1 cellular context compared by ENCODE assay signal in the genomic region with DNA sequence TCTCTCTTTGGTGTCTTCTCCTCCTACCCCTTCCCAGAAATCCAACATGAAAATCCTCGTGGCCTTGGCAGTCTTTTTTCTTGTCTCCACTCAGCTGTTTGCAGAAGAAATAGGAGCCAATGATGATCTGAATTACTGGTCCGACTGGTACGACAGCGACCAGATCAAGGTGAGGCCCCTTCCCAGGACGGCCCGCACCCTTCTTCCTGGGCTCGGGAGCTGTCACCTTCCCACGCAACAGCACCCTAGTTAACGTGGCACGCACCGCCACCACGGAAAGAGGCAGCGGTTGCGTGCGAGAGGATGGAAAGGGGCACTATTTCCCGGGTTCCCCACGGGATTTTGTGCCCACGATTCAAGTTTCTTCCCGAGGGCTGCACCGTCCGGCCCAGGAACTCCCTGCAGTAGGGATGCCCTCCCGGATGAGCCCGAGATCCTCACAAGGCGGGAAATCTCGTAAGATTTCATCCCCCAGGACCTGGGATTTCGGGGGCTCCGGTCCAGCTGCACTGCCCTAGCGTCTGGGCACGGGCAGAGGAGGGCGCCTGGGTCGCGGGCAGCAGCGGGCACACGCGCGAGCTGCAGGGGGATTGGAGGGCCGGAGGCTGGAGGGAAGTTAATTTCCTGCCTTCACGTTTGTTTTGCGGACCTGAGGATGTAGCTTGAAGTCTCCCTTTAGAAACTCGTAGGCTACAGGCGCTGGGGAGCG.
TF ChIP-seq lines count a peak whose summit lies in the region.

No MANE protein-coding gene starts in this region.

TF ChIP-seq in A549, 52 proteins besides CTCF, POLR2A, EP300 and RAD21 (continued from another document):
- TF ChIP-seq MAZ (IDR thresholded peaks at IDR 0.05; ENCODE audit: borderline replicate concordance, low read depth, low read length), result no peak
- TF ChIP-seq PHF8 (IDR thresholded peaks at IDR 0.05; ENCODE audit: borderline replicate concordance, low read depth), result no peak
- TF ChIP-seq NR3C1 (IDR thresholded peaks at IDR 0.05), result no peak
